1 cellular context compared by ENCODE assay signal in the genomic region with DNA sequence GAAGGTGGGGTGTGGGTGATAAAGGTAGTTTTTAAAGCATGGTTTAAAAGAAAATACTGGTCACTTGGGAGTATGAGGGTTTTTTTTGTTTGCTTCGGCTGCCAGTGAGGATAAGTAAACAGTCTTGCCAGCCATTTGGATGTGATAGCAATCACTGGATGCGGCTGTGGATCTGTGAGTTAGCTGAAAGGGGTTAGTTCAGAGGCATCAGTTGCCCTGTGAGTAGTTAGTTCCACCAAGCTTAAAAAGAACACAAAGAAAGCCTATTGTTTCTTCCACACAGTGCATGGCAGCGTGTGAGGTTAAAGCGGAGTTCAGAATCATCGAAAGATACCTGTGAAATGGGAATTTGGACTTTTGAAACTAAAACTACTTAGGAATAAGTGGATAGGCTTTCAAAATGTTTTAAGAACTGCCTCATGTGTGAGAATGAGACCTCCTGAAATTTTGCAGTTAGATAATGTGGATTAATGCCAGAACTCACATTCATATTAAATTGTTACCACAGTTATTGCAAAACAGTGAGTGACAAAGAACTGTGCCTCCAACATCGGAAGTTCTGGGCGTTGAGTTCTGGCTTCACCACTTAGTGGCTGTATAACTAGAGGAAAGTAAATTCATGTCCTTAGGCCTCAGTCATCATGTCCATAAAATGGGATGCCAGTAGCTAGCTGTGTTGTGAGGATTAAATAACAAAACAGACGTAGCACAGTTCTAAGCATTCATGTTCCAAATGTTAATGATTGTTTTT.
TF ChIP-seq lines count a peak whose summit lies in the region.

No MANE protein-coding gene starts in this region.

TF ChIP-seq in HepG2, 621 proteins besides CTCF, POLR2A, EP300 and RAD21:
- peak; percentile 84 for TF ChIP-seq ZNF629 (CRISPR knock-in tag; conservative IDR thresholded peaks at IDR 0.05)
- TF ChIP-seq SNRNP70 (IDR thresholded peaks at IDR 0.05; ENCODE audit: low read depth, low read length) = no peak
- no peak for TF ChIP-seq ZNF800 (CRISPR knock-in tag; IDR thresholded peaks at IDR 0.05)
- no peak for TF ChIP-seq SOX6 (IDR thresholded peaks at IDR 0.05)
- no peak for TF ChIP-seq SOX6 (CRISPR knock-in tag; IDR thresholded peaks at IDR 0.05)
- TF ChIP-seq ZBTB34 (CRISPR knock-in tag; IDR thresholded peaks at IDR 0.05) = no peak
TF ChIP-seq in HepG2: peak in this region for 1.
